15 cellular contexts compared by ENCODE assay signal in the genomic region with DNA sequence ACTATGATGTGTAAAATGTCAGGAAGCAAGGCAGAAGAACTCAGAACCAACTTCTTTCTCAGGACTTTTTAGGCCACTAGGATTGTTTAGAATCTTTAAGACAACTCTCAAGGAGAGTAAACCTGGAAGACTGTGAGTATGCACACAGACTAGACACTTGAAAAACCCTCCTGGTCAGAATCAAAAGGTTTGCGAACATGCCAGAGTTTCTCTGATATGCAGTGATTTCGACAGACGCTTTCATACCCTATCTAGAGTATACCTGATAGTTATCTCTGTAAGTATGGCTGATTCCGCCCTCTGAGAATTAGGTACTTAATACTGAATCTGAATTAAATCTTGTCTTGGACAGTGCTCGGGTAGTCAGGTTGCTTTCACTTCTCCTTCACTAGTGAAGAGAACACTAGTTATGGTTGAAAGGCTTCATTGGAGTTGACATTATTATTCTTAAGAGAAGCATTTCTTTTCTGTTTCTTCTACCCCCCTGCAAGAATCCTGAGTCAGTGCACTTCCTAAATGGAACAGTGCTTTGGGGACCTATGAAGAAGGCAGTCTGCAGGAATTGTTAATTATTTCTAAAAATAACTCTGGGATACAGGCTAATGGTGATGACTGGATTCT.
DNase-seq lines count a peak whose midpoint lies in the region; ATAC-seq, FAIRE-seq and TF ChIP-seq lines count a peak whose summit lies in the region.
"Had no signal": no experiment of that assay in that cellular context is flagged by ENCODE, and none has a peak within 500 bp of the region (broad histone marks: within the 10 kb centered on the region; RNA-seq: fewer than 3 reads in every experiment).

No MANE protein-coding gene starts in this region.

- WGBS in smooth muscle cell (ENCODE audit: low lambda C conversion rate), result 80% methylated on average over 5 of the region's 5 CpGs
- WGBS in small intestine, 3 donors, result 89 to 94% (median 92%) methylated on average over 5 of the region's 5 CpGs

- peak overlapping the region; percentile 43 for H3K4me3 ChIP-seq in SK-N-MC
- no peak overlapping the region for H3K4me3 ChIP-seq in foreskin fibroblast (ENCODE audit: low read depth in 1 of 2, low read length in 2 of 2)
- no peak overlapping the region for H3K4me3 ChIP-seq in smooth muscle cell
- H3K4me3 ChIP-seq in small intestine (ENCODE audit: low read depth in 1 of 2, low read length in 2 of 2), result no peak overlapping the region
- H3K4me3 ChIP-seq: dorsolateral prefrontal cortex, gastroesophageal sphincter had no signal

- peaks cover 9% of the 10 kb centered on the region for H3K4me1 Mint-ChIP-seq in stimulated activated naive CD8-positive, alpha-beta T cell treated with anti-CD3 and anti-CD28 coated beads, Interleukin-15, amount 100 ng/mL, for 72 hours

- TF ChIP-seq CTCF in foreskin fibroblast (IDR thresholded peaks at IDR 0.05; ENCODE audit: low read depth, low read length), result no peak
- no peak for TF ChIP-seq CTCF in smooth muscle cell (IDR thresholded peaks at IDR 0.05; ENCODE audit: borderline replicate concordance, insufficient read depth, poor library complexity, severe bottlenecking)

- peaks cover 5% of the 10 kb centered on the region for H3F3A ChIP-seq in smooth muscle cell (ENCODE audit: low read depth)

- no peaks in the 10 kb centered on the region for H3K9me3 Mint-ChIP-seq in stimulated activated naive CD8-positive, alpha-beta T cell treated with anti-CD3 and anti-CD28 coated beads, Interleukin-15, amount 100 ng/mL, for 72 hours
- H3K9me3 Mint-ChIP-seq: activated T-cell treated with anti-CD3 and anti-CD28 coated beads, Interleukin-2, amount 50 U/mL, for 24 hours; CD8-positive, alpha-beta T cell had no signal

- no peaks in the 10 kb centered on the region for H3K27me3 Mint-ChIP-seq in stimulated activated naive CD8-positive, alpha-beta T cell treated with anti-CD3 and anti-CD28 coated beads, Interleukin-15, amount 100 ng/mL, for 72 hours
- H3K27me3 Mint-ChIP-seq: activated T-cell treated with anti-CD3 and anti-CD28 coated beads, Interleukin-2, amount 50 U/mL, for 24 hours had no signal

- H3K9me3 ChIP-seq in SK-N-MC (ENCODE audit: low read depth, low read length), result no peaks in the 10 kb centered on the region
- no peaks in the 10 kb centered on the region for H3K9me3 ChIP-seq in smooth muscle cell (replicated peaks; ENCODE audit: low read depth)
- H3K9me3 ChIP-seq in small intestine (ENCODE audit: control insufficient read depth, low read depth), result no peaks in the 10 kb centered on the region
- H3K9me3 ChIP-seq: gastroesophageal sphincter had no signal

- no peak overlapping the region for H2AFZ ChIP-seq in smooth muscle cell (ENCODE audit: low read depth)

- H4K20me1 ChIP-seq in smooth muscle cell (ENCODE audit: low read depth), result no peaks in the 10 kb centered on the region

- H3K4me1 ChIP-seq in smooth muscle cell (ENCODE audit: low read depth) (peaks cover 23% of the 10 kb centered on the region), small intestine (ENCODE audit: control insufficient read depth in 2 of 2, insufficient read depth in 1 of 2, low read depth in 1 of 2, low read length in 1 of 2) (no peaks in the 10 kb centered on the region)
- H3K4me1 ChIP-seq: gastroesophageal sphincter had no signal

- ATAC-seq in GM18511 (IDR thresholded peaks at IDR 0.05; ENCODE audit: unreplicated experiment), result peak; percentile 66
- ATAC-seq in stimulated activated naive CD8-positive, alpha-beta T cell treated with anti-CD3 and anti-CD28 coated beads, Interleukin-15, amount 100 ng/mL, for 72 hours, result no peak
- ATAC-seq in HG02571 (IDR thresholded peaks at IDR 0.05; ENCODE audit: unreplicated experiment), result no peak
- ATAC-seq: CD8-positive, alpha-beta T cell; gastroesophageal sphincter had no signal

- H3K9ac ChIP-seq in SK-N-MC (ENCODE audit: insufficient read length) (no peak overlapping the region), smooth muscle cell (ENCODE audit: low read depth) (no peak overlapping the region)

- H3K4me2 ChIP-seq in smooth muscle cell, result peak overlapping the region; percentile 70

- no peaks in the 10 kb centered on the region for H3K79me2 ChIP-seq in smooth muscle cell (ENCODE audit: low read depth)

- no peak overlapping the region for H3K27ac Mint-ChIP-seq in stimulated activated naive CD8-positive, alpha-beta T cell treated with anti-CD3 and anti-CD28 coated beads, Interleukin-15, amount 100 ng/mL, for 72 hours
- H3K27ac Mint-ChIP-seq: activated T-cell treated with anti-CD3 and anti-CD28 coated beads, Interleukin-2, amount 50 U/mL, for 24 hours; CD8-positive, alpha-beta T cell had no signal

- H3K27me3 ChIP-seq in smooth muscle cell (ENCODE audit: low read depth), result no peaks in the 10 kb centered on the region
- no peaks in the 10 kb centered on the region for H3K27me3 ChIP-seq in small intestine (ENCODE audit: control insufficient read depth in 2 of 2, insufficient read depth in 2 of 2, low read length in 2 of 2)
- H3K27me3 ChIP-seq: dorsolateral prefrontal cortex, gastroesophageal sphincter had no signal

- H3K4me3 Mint-ChIP-seq in stimulated activated naive CD8-positive, alpha-beta T cell treated with anti-CD3 and anti-CD28 coated beads, Interleukin-15, amount 100 ng/mL, for 72 hours, result no peak overlapping the region
- H3K4me3 Mint-ChIP-seq: activated T-cell treated with anti-CD3 and anti-CD28 coated beads, Interleukin-2, amount 50 U/mL, for 24 hours; CD8-positive, alpha-beta T cell had no signal

- FAIRE-seq in small intestine (lab: Jason Lieb, UNC), result no peak
- FAIRE-seq: kidney had no signal

- H3K27ac ChIP-seq in SK-N-MC (peak overlapping the region; percentile 58; the same call in 1 of the 2 replicates), smooth muscle cell (ENCODE audit: low read depth) (peak overlapping the region; percentile 67), small intestine (ENCODE audit: low read depth in 1 of 2, low read length in 1 of 2) (no peak overlapping the region)
- H3K27ac ChIP-seq: dorsolateral prefrontal cortex, gastroesophageal sphincter had no signal

- DNase-seq in SK-N-MC (ENCODE audit: low read depth, low spot score), result no peak
- peak; percentile 41 to 57 for DNase-seq in foreskin fibroblast
- DNase-seq in smooth muscle cell (lab: John Stamatoyannopoulos, UW; ENCODE audit: unreplicated experiment), result no peak
- DNase-seq in small intestine, result no peak
- DNase-seq in stimulated activated naive CD8-positive, alpha-beta T cell treated with anti-CD3 and anti-CD28 coated beads, Interleukin-15, amount 100 ng/mL, for 72 hours, result no peak
- no peak for DNase-seq in stimulated activated CD4-positive, alpha-beta T cell treated with anti-CD3 and anti-CD28 coated beads, Interleukin-4, amount 100 ng/mL, for 4 hours
- DNase-seq: activated CD4-positive, alpha-beta T cell treated with anti-CD3 and anti-CD28 coated beads for 1 hour; activated T-cell treated with anti-CD3 and anti-CD28 coated beads, Interleukin-2, amount 50 U/mL, for 24 hours; CD8-positive, alpha-beta T cell; dorsolateral prefrontal cortex; kidney; NCI-H2081 treated with DMSO at 0.1 percent for 48 hours had no signal

- H3K36me3 ChIP-seq in SK-N-MC (ENCODE audit: insufficient read depth, low read length), result peaks cover 8% of the 10 kb centered on the region; the same call in 1 of the 2 replicates
- peaks cover 4% of the 10 kb centered on the region for H3K36me3 ChIP-seq in smooth muscle cell (ENCODE audit: low read depth)
- H3K36me3 ChIP-seq in small intestine (ENCODE audit: control insufficient read depth in 2 of 2, insufficient read depth in 2 of 2, low read length in 2 of 2), result no peaks in the 10 kb centered on the region

Comparison
In these comparisons a context has a peak if more than half of its experiments do, and no peak if none do; other contexts are left out.
1. DNase-seq: peak in foreskin fibroblast (2 of 2); none in SK-N-MC (single experiment), smooth muscle cell (single experiment), small intestine (single experiment), stimulated activated naive CD8-positive, alpha-beta T cell treated with anti-CD3 and anti-CD28 coated beads, Interleukin-15, amount 100 ng/mL, for 72 hours (0 of 2) and stimulated activated CD4-positive, alpha-beta T cell treated with anti-CD3 and anti-CD28 coated beads, Interleukin-4, amount 100 ng/mL, for 4 hours (0 of 2).
2. H3K27ac ChIP-seq: peak in SK-N-MC (single experiment) and smooth muscle cell (single experiment); none in small intestine (0 of 2).